In genomic region chrX:129726307-129727111, GRCh38 we compare ENCODE assay signal across 8 cellular contexts. TPM values are rescaled to one million over a fixed set of nuclear protein-coding genes. Genes with fewer than 3 reads are reported as not detected.
DNase-seq lines count a peak whose midpoint lies in the region; ATAC-seq, FAIRE-seq and TF ChIP-seq lines count a peak whose summit lies in the region.

No MANE protein-coding gene starts in this region.

- TF ChIP-seq CTCF in Loucy (conservative IDR thresholded peaks at IDR 0.05; ENCODE audit: low read length) (peak; percentile 68), VCaP (conservative IDR thresholded peaks at IDR 0.05) (peak; percentile 77), endothelial cell of umbilical vein (IDR thresholded peaks at IDR 0.05; ENCODE audit: extremely low read depth in 1 of 2, insufficient read depth in 1 of 2, low read depth in 1 of 2, low read length in 2 of 2) (peak; percentile 64 to 74), transverse colon (IDR thresholded peaks at IDR 0.05) (peak; percentile 56 to 74 (median 59))

- intact Hi-C loops in endothelial cell of umbilical vein (cut with micrococcal nuclease) (loop anchor here (1.0 kb wide), 5 partner anchors 71 to 180 kb away; partner anchors contain the start of gene UTP14A), transverse colon (cut with DNase I; ENCODE audit: low total_unique reads) (loop anchor here (1.0 kb wide), 1 partner anchor 89 kb away; no protein-coding TSS in a partner anchor)

- H3F3A ChIP-seq in Loucy (ENCODE audit: low read depth), result no peaks in the 10 kb centered on the region

- H3K27ac ChIP-seq in VCaP (no peak overlapping the region), endothelial cell of umbilical vein (ENCODE audit: insufficient read depth, low read depth, low read length) (no peak overlapping the region), transverse colon (no peak overlapping the region)

- peak; percentile 93 for FAIRE-seq in endothelial cell of umbilical vein (lab: Jason Lieb, UNC)

- no peak overlapping the region for H2AFZ ChIP-seq in Loucy (ENCODE audit: low read length)
- no peak overlapping the region for H2AFZ ChIP-seq in endothelial cell of umbilical vein (ENCODE audit: low read depth, low read length)

- in situ Hi-C loops in transverse colon (cut with MboI; ENCODE audit: low pct_ligation_motif_present in 1 of 4, low pct_unique_long_range_greater_than_20kb in 1 of 4, low sequenced_read_pairs in 3 of 4), result loop anchor here in 2 of 4 donors (10.0 kb wide), 2 partner anchors 92 to 122 kb away; no protein-coding TSS in a partner anchor

- H3K9ac ChIP-seq in Loucy (ENCODE audit: low read depth, low read length, poor library complexity, severe bottlenecking), result no peak overlapping the region
- H3K9ac ChIP-seq in endothelial cell of umbilical vein (replicated peaks; ENCODE audit: extremely low read depth, insufficient read depth, low read length), result no peak overlapping the region

- no peaks in the 10 kb centered on the region for H3K4me1 ChIP-seq in Loucy (ENCODE audit: insufficient read depth, low read length, poor library complexity, severe bottlenecking)
- peaks cover 43% of the 10 kb centered on the region for H3K4me1 ChIP-seq in endothelial cell of umbilical vein (ENCODE audit: control insufficient read depth, extremely low read depth, insufficient read depth, low read length)
- no peaks in the 10 kb centered on the region for H3K4me1 ChIP-seq in transverse colon

- H3K4me2 ChIP-seq in Loucy (ENCODE audit: low read depth, low read length, poor library complexity, severe bottlenecking), result no peak overlapping the region
- no peak overlapping the region for H3K4me2 ChIP-seq in endothelial cell of umbilical vein (ENCODE audit: insufficient read depth, low read length)

- H3K9me1 ChIP-seq in endothelial cell of umbilical vein (replicated peaks; ENCODE audit: control insufficient read depth, extremely low read depth, insufficient read depth, low read length), result no peaks in the 10 kb centered on the region

- dilution Hi-C loops in endothelial cell of umbilical vein (cut with MboI; ENCODE audit: extremely low pct_ligation_motif_present, low sequenced_read_pairs), result no loop called here

- TF ChIP-seq EP300 in transverse colon (IDR thresholded peaks at IDR 0.05; ENCODE audit: low read depth), result no peak

- CTCF ChIA-PET in endothelial cell of umbilical vein (lab: Charles Lee), result interaction anchor here (0.6 to 6.7 kb wide), 38 partner anchors 9 to 334 kb away, joined by 3 to 142 read pairs (median 5); partner anchors contain the start of genes APLN and XPNPEP2

- 47 to 100% methylated on average over 1 to 4 of the region's 4 CpGs for WGBS in transverse colon (ENCODE audit: low coverage in 1 of 2), 2 donors

- H3K4me3 ChIP-seq in Loucy (ENCODE audit: low read length, poor library complexity, severe bottlenecking) (no peak overlapping the region), endothelial cell of umbilical vein (replicated peaks in 1 of 3; ENCODE audit: insufficient read depth in 1 of 3, low read depth in 1 of 3, low read length in 3 of 3) (no peak overlapping the region), transverse colon (no peak overlapping the region)

- POLR2A ChIA-PET in endothelial cell of umbilical vein (lab: Charles Lee), result interaction anchor here (1.4 to 1.7 kb wide), 4 partner anchors 72 to 81 kb away, joined by 4 to 9 read pairs (median 8); partner anchors contain the start of gene APLN

- H4K20me1 ChIP-seq in Loucy (ENCODE audit: insufficient read depth, low read length, poor library complexity, severe bottlenecking), result no peaks in the 10 kb centered on the region
- H4K20me1 ChIP-seq in endothelial cell of umbilical vein (replicated peaks; ENCODE audit: control insufficient read depth, extremely low read depth, insufficient read depth, low read length), result no peaks in the 10 kb centered on the region

- BruUV-seq in endothelial cell of umbilical vein (replicated peaks; lab: Mats Ljungman, UMichigan), result no TSS peak

- H3K9me2 ChIP-seq in Loucy (replicated peaks; ENCODE audit: low read depth, low read length), result no peaks in the 10 kb centered on the region

- no peaks in the 10 kb centered on the region for H3K27me3 ChIP-seq in Loucy (ENCODE audit: insufficient read depth, low read length, poor library complexity, severe bottlenecking)
- H3K27me3 ChIP-seq in endothelial cell of umbilical vein (ENCODE audit: control insufficient read depth in 2 of 2, insufficient read depth in 2 of 2, low read length in 2 of 2), result no peaks in the 10 kb centered on the region
- H3K27me3 ChIP-seq in transverse colon, result no peaks in the 10 kb centered on the region

- H3K9me3 ChIP-seq in Loucy (ENCODE audit: insufficient read depth, low read depth, low read length) (no peaks in the 10 kb centered on the region), endothelial cell of umbilical vein (replicated peaks; ENCODE audit: control insufficient read depth, insufficient read depth, low read length) (no peaks in the 10 kb centered on the region), transverse colon (no peaks in the 10 kb centered on the region)

- ATAC-seq in HG03108 (IDR thresholded peaks at IDR 0.05; ENCODE audit: unreplicated experiment) (no peak), HG02870 (IDR thresholded peaks at IDR 0.05; ENCODE audit: unreplicated experiment) (no peak)

- no peaks in the 10 kb centered on the region for H3K36me3 ChIP-seq in Loucy (ENCODE audit: insufficient read depth, low read length)
- no peaks in the 10 kb centered on the region for H3K36me3 ChIP-seq in endothelial cell of umbilical vein (ENCODE audit: control insufficient read depth in 2 of 2, extremely low read depth in 1 of 2, insufficient read depth in 2 of 2, low read length in 2 of 2)
- H3K36me3 ChIP-seq in transverse colon, result no peaks in the 10 kb centered on the region

- TF ChIP-seq POLR2A in endothelial cell of umbilical vein (IDR thresholded peaks at IDR 0.05; ENCODE audit: low read depth, low read length), result no peak
- no peak for TF ChIP-seq POLR2A in transverse colon (IDR thresholded peaks at IDR 0.05)

- DNase-seq in GM04504 (ENCODE audit: low read depth) (peak; percentile 29), endothelial cell of umbilical vein (ENCODE audit: low read depth, low spot score) (peak; percentile 76), mesenteric fat pad (ENCODE audit: low spot score) (peak; percentile 41), transverse colon (peak; percentile 62)

- no peaks in the 10 kb centered on the region for H3K79me2 ChIP-seq in Loucy (ENCODE audit: insufficient read depth, low read length)
- no peaks in the 10 kb centered on the region for H3K79me2 ChIP-seq in endothelial cell of umbilical vein (ENCODE audit: control insufficient read depth, insufficient read depth, low read length)

TF ChIP-seq in endothelial cell of umbilical vein, 7 proteins besides CTCF, POLR2A, EP300 and RAD21:
- TF ChIP-seq JUN (IDR thresholded peaks at IDR 0.05; ENCODE audit: borderline replicate concordance, insufficient read depth, insufficient read length, low read depth) (no peak), EZH2 (IDR thresholded peaks at IDR 0.05; ENCODE audit: borderline replicate concordance, low read depth, low read length, severe bottlenecking) (no peak), FOS (IDR thresholded peaks at IDR 0.05; ENCODE audit: borderline replicate concordance, insufficient read depth, low read length) (no peak), GATA2 (IDR thresholded peaks at IDR 0.05; ENCODE audit: insufficient read depth, insufficient read length, low read depth, low read length) (no peak), MYC (IDR thresholded peaks at IDR 0.05; ENCODE audit: low read depth, low read length) (no peak), POLR2AphosphoS5 (IDR thresholded peaks at IDR 0.05; ENCODE audit: insufficient read depth, low read depth, low read length) (no peak)
- TF ChIP-seq, protein P1, sequence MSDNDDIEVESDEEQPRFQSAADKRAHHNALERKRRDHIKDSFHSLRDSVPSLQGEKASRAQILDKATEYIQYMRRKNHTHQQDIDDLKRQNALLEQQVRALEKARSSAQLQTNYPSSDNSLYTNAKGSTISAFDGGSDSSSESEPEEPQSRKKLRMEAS (IDR thresholded peaks at IDR 0.05; ENCODE audit: insufficient read depth, insufficient read length), result no peak

RNA-seq across cellular contexts. Expression of gene XPNPEP2, which starts 12.3 kb away (rescaled TPM):
- total RNA-seq in endothelial cell of umbilical vein, result not detected in 2 replicates
- 0.03 and 0.04 TPM in 2 replicates for polyA plus RNA-seq in endothelial cell of umbilical vein
- polyA plus RNA-seq in endothelial cell of umbilical vein (2011; cell fraction: cytosol; rRNA removed), result 0.01 and 0.04 TPM in 2 replicates
- polyA plus RNA-seq in endothelial cell of umbilical vein (2011; cell fraction: nucleus; rRNA removed), result 0.07 TPM in 1 of 2 replicates, not detected in the other
- polyA plus RNA-seq in endothelial cell of umbilical vein (2012), result not detected in 2 replicates
- polyA minus RNA-seq in endothelial cell of umbilical vein, result not detected in 2 replicates
- not detected for polyA minus RNA-seq in endothelial cell of umbilical vein (2011; cell fraction: cytosol; rRNA and poly(A)+ RNA removed)
- not detected in 2 replicates for polyA minus RNA-seq in endothelial cell of umbilical vein (2011; cell fraction: nucleus; rRNA and poly(A)+ RNA removed)
- total RNA-seq in mesenteric fat pad, result 9.6 TPM
- total RNA-seq in transverse colon, result 10 to 100 TPM in 3 of 4 donors, 1 to 10 TPM in 1; 3.2 to 52.0 (median 34.1) TPM

RNA-seq across cellular contexts. Expression of gene SASH3, which starts 53.2 kb away (rescaled TPM):
- total RNA-seq in endothelial cell of umbilical vein, result not detected in 2 replicates
- not detected in 2 replicates for polyA plus RNA-seq in endothelial cell of umbilical vein
- polyA plus RNA-seq in endothelial cell of umbilical vein (2011; cell fraction: cytosol; rRNA removed), result not detected in 2 replicates
- not detected in 2 replicates for polyA plus RNA-seq in endothelial cell of umbilical vein (2011; cell fraction: nucleus; rRNA removed)
- not detected in 2 replicates for polyA plus RNA-seq in endothelial cell of umbilical vein (2012)
- not detected in 2 replicates for polyA minus RNA-seq in endothelial cell of umbilical vein
- polyA minus RNA-seq in endothelial cell of umbilical vein (2011; cell fraction: cytosol; rRNA and poly(A)+ RNA removed), result not detected
- not detected in 2 replicates for polyA minus RNA-seq in endothelial cell of umbilical vein (2011; cell fraction: nucleus; rRNA and poly(A)+ RNA removed)
- total RNA-seq in mesenteric fat pad, result 24.3 TPM
- 10 to 100 TPM in 2 of 4 donors, 1 to 10 TPM in 2; 1.6 to 20.9 (median 11.1) TPM for total RNA-seq in transverse colon
